ENCODE assay signal across 6 cellular contexts in genomic region chr7:141737118-141737835, GRCh38. TPM values are rescaled to one million over a fixed set of nuclear protein-coding genes. Genes with fewer than 3 reads are reported as not detected.
A peak's percentile ranks its signal among the peaks of the same experiment; 100 is the strongest.
DNase-seq lines count a peak whose midpoint lies in the region; ATAC-seq and TF ChIP-seq lines count a peak whose summit lies in the region.

No MANE protein-coding gene starts in this region.

- peak overlapping the region; percentile 88 for H2AFZ ChIP-seq in IMR-90 (replicated peaks; ENCODE audit: low read length, poor library complexity)

- H3K27ac ChIP-seq in IMR-90 (ENCODE audit: insufficient read depth, low read length) (peak overlapping the region; percentile 38), mesendoderm (ENCODE audit: low read depth, low read length) (no peak overlapping the region)

- peaks cover 40% of the 10 kb centered on the region for H3K4me1 Mint-ChIP-seq in activated naive CD8-positive, alpha-beta T cell (ENCODE audit: low read depth)

- H3K27me3 ChIP-seq in IMR-90 (ENCODE audit: control insufficient read depth, insufficient read depth, low read length): no peaks in the 10 kb centered on the region
- no peaks in the 10 kb centered on the region for H3K27me3 ChIP-seq in mesendoderm (ENCODE audit: insufficient read depth, low read length, poor library complexity)

- H3K9me3 ChIP-seq in IMR-90 (ENCODE audit: control insufficient read depth, insufficient read depth, low read length): no peaks in the 10 kb centered on the region

- POLR2A ChIA-PET in IMR-90 (lab: Charles Lee; ENCODE audit: unreplicated experiment): interaction anchor here (1.6 kb wide), 1 partner anchor 20 kb away, joined by 3 read pairs; no protein-coding TSS in a partner anchor

- H3K36me3 Mint-ChIP-seq in activated naive CD8-positive, alpha-beta T cell: peaks cover 12% of the 10 kb centered on the region

- H2AK5ac ChIP-seq in IMR-90 (ENCODE audit: low read depth, low read length) (no peak overlapping the region), mesendoderm (ENCODE audit: low read length) (no peak overlapping the region)

- TF ChIP-seq CTCF in IMR-90 (conservative IDR thresholded peaks at IDR 0.05; ENCODE audit: low read depth, low read length): no peak

- H2BK15ac ChIP-seq in IMR-90 (ENCODE audit: low read depth, low read length) (no peak overlapping the region), mesendoderm (replicated peaks; ENCODE audit: low read depth) (no peak overlapping the region)

- WGBS in IMR-90 (ENCODE audit: extremely low coverage in 2 of 2, insufficient read length in 1 of 2), 2 experiments: 90% methylated on average over 2 of the region's 11 CpGs; no CpG with 5 or more reads in 1 of the 2 experiments
- WGBS in mesendoderm (ENCODE audit: extremely low coverage, insufficient coverage, low lambda C conversion rate): no CpG with 5 or more reads among the region's 11 CpGs

- H3K18ac ChIP-seq in IMR-90 (ENCODE audit: low read depth, low read length): no peak overlapping the region
- no peak overlapping the region for H3K18ac ChIP-seq in mesendoderm (ENCODE audit: low read length)

- no peak for TF ChIP-seq RAD21 in IMR-90 (IDR thresholded peaks at IDR 0.05; ENCODE audit: low read length)

- H2BK120ac ChIP-seq in IMR-90 (ENCODE audit: low read depth, low read length) (peak overlapping the region; percentile 47; the same call in 1 of the 2 replicates), mesendoderm (ENCODE audit: low read depth, low read length) (no peak overlapping the region)

- no peaks in the 10 kb centered on the region for H3K27me3 Mint-ChIP-seq in activated naive CD8-positive, alpha-beta T cell

- H3K4me3 ChIP-seq in IMR-90 (ENCODE audit: insufficient read depth, low read depth, low read length): peak overlapping the region; percentile 53
- no peak overlapping the region for H3K4me3 ChIP-seq in mesendoderm (ENCODE audit: low read length)

- no peaks in the 10 kb centered on the region for H4K20me1 ChIP-seq in IMR-90 (ENCODE audit: insufficient read depth, low read length)

- H3K4me2 ChIP-seq in IMR-90 (ENCODE audit: low read depth, low read length): peak overlapping the region; percentile 48
- H3K4me2 ChIP-seq in mesendoderm (ENCODE audit: low read length): no peak overlapping the region

- H2BK5ac ChIP-seq in IMR-90 (ENCODE audit: low read depth, low read length, poor library complexity, severe bottlenecking) (peak overlapping the region; percentile 7), mesendoderm (ENCODE audit: low read length) (no peak overlapping the region)

- H4K8ac ChIP-seq in IMR-90 (ENCODE audit: low read depth in 2 of 2, low read length in 2 of 2) (peak overlapping the region; percentile 91 to 95), mesendoderm (ENCODE audit: low read depth, low read length) (peak overlapping the region; percentile 1)

- peaks cover 13 to 20% of the 10 kb centered on the region in 2 experiments; a peak in 3 of 4 replicates for H3K79me1 ChIP-seq in IMR-90 (ENCODE audit: low read depth in 1 of 2, low read length in 2 of 2)
- peaks cover 3% of the 10 kb centered on the region for H3K79me1 ChIP-seq in mesendoderm (ENCODE audit: low read length)

- CTCF ChIA-PET in IMR-90 (lab: Yijun Ruan, JAX): interaction anchor here (0.6 to 2.4 kb wide), 8 partner anchors 11 to 1069 kb away, joined by 3 to 7 read pairs (median 4); no protein-coding TSS in a partner anchor

- peak overlapping the region; percentile 95 for H3K27ac Mint-ChIP-seq in activated naive CD8-positive, alpha-beta T cell

- H3K36me3 ChIP-seq in IMR-90 (ENCODE audit: control insufficient read depth, insufficient read depth, low read length) (peaks cover 11% of the 10 kb centered on the region; the same call in 1 of the 2 replicates), mesendoderm (ENCODE audit: control insufficient read depth, insufficient read depth, low read length) (no peaks in the 10 kb centered on the region)

- dilution Hi-C loops in IMR-90 (cut with HindIII; ENCODE audit: low sequenced_read_pairs, unreplicated experiment): no loop called here

- peak overlapping the region; percentile 95 for H3K4me3 Mint-ChIP-seq in activated naive CD8-positive, alpha-beta T cell

- H3K14ac ChIP-seq in IMR-90 (replicated peaks; ENCODE audit: low read depth, low read length): peak overlapping the region; percentile 58

- intact Hi-C loops in IMR-90 (cut with micrococcal nuclease): loop anchor here (5.0 to 10.0 kb wide), 2 partner anchors 85 to 202 kb away; no protein-coding TSS in a partner anchor

- DNase-seq in A172 (ENCODE audit: low spot score) (peak; percentile 18), IMR-90 (no peak), mesendoderm (no peak), OCI-M2 (lab: John Stamatoyannopoulos, UW; ENCODE audit: unreplicated experiment) (no peak)

- peak overlapping the region; percentile 85 for H3K4ac ChIP-seq in IMR-90 (ENCODE audit: low read depth, low read length)
- H3K4ac ChIP-seq in mesendoderm (ENCODE audit: low read depth, low read length): peak overlapping the region; percentile 45

- H3K9ac ChIP-seq in IMR-90 (ENCODE audit: low read depth, low read length) (peak overlapping the region; percentile 60), mesendoderm (ENCODE audit: low read length) (peak overlapping the region; percentile 64)

- H3K56ac ChIP-seq in IMR-90 (ENCODE audit: extremely low read depth, insufficient read depth, low read length) (no peak overlapping the region), mesendoderm (ENCODE audit: low read length) (peak overlapping the region; percentile 82)

- no TSS peak for BruUV-seq in IMR-90 (replicated peaks; lab: Mats Ljungman, UMichigan)

- H2AK9ac ChIP-seq in IMR-90 (replicated peaks; ENCODE audit: low read depth, low read length, poor library complexity): no peak overlapping the region

- peaks cover 6% of the 10 kb centered on the region; the same call in 1 of the 2 replicates for H3K9me1 ChIP-seq in IMR-90 (ENCODE audit: insufficient read depth, low read length)

- no peak overlapping the region for H2BK20ac ChIP-seq in IMR-90 (ENCODE audit: low read depth, low read length)

- H3K4me1 ChIP-seq in IMR-90 (ENCODE audit: control insufficient read depth, insufficient read depth, low read length) (no peaks in the 10 kb centered on the region; the same call in 1 of the 2 replicates), mesendoderm (ENCODE audit: control insufficient read depth, low read depth, low read length) (peaks cover 3% of the 10 kb centered on the region)

- in situ Hi-C loops in IMR-90 (cut with MboI; ENCODE audit: low sequenced_read_pairs): no loop called here

- H3K23ac ChIP-seq in IMR-90 (ENCODE audit: low read depth, low read length) (no peak overlapping the region), mesendoderm (ENCODE audit: low read length) (no peak overlapping the region)

- ATAC-seq in IMR-90 (ENCODE audit: low read depth) (no peak), GM21723 (IDR thresholded peaks at IDR 0.05; ENCODE audit: unreplicated experiment) (no peak)

- no peaks in the 10 kb centered on the region for H3K9me3 Mint-ChIP-seq in activated naive CD8-positive, alpha-beta T cell (ENCODE audit: low read depth)

- peaks cover 27% of the 10 kb centered on the region for H3K79me2 ChIP-seq in mesendoderm (ENCODE audit: control insufficient read depth, insufficient read depth, low read length)

- peak overlapping the region; percentile 98 for H4K5ac ChIP-seq in IMR-90 (ENCODE audit: low read depth, low read length)
- H4K5ac ChIP-seq in mesendoderm (ENCODE audit: low read length): no peak overlapping the region

- no peak for TF ChIP-seq POLR2A in IMR-90 (IDR thresholded peaks at IDR 0.05; ENCODE audit: low read depth, low read length)

- H4K91ac ChIP-seq in IMR-90 (ENCODE audit: insufficient read depth, low read depth, low read length): peak overlapping the region; percentile 10; the same call in 1 of the 2 replicates

TF ChIP-seq in IMR-90, 13 proteins besides CTCF, POLR2A, EP300 and RAD21 (continues in another document):
- peak; percentile 79 for TF ChIP-seq CEBPB (IDR thresholded peaks at IDR 0.05; ENCODE audit: low read depth, low read length)

RNA-seq across cellular contexts. Expression of gene SSBP1, which starts 0.9 kb away (rescaled TPM):
- total RNA-seq in A172 (2014; rRNA removed; shearing (Covaris generic)): 380 and 429 TPM in 2 replicates
- total RNA-seq in IMR-90 (2012; rRNA removed): 204 and 234 TPM in 2 replicates
- 138 and 158 TPM in 2 replicates for polyA plus RNA-seq in IMR-90 (2012; rRNA removed)
- polyA plus RNA-seq in IMR-90 (2012; cell fraction: cytosol; rRNA removed): 39.8 and 68.2 TPM in 2 replicates
- 10.9 and 68.5 TPM in 2 replicates for polyA plus RNA-seq in IMR-90 (2012; cell fraction: nucleus; rRNA removed; ENCODE audit: low replicate concordance)
- polyA plus RNA-seq in mesendoderm (2013, experiment 1 of 2): 638 TPM
- 630 TPM for polyA plus RNA-seq in mesendoderm (2013, experiment 2 of 2)

RNA-seq across cellular contexts. Expression of gene TAS2R3, which starts 26.6 kb away (rescaled TPM):
- total RNA-seq in A172 (2014; rRNA removed; shearing (Covaris generic)): not detected in 2 replicates
- 0.28 and 0.72 TPM in 2 replicates for total RNA-seq in IMR-90 (2012; rRNA removed)
- polyA plus RNA-seq in IMR-90 (2012; rRNA removed): not detected in 2 replicates
- polyA plus RNA-seq in IMR-90 (2012; cell fraction: cytosol; rRNA removed): not detected in 2 replicates
- polyA plus RNA-seq in IMR-90 (2012; cell fraction: nucleus; rRNA removed; ENCODE audit: low replicate concordance): 0.18 TPM in 1 of 2 replicates, not detected in the other
- not detected for polyA plus RNA-seq in mesendoderm (2013, experiment 1 of 2)
- not detected for polyA plus RNA-seq in mesendoderm (2013, experiment 2 of 2)

RNA-seq across cellular contexts. Expression of gene WEE2, which starts 29.1 kb away (rescaled TPM):
- total RNA-seq in A172 (2014; rRNA removed; shearing (Covaris generic)): 0.05 TPM in 1 of 2 replicates, not detected in the other
- not detected in 2 replicates for total RNA-seq in IMR-90 (2012; rRNA removed)
- not detected in 2 replicates for polyA plus RNA-seq in IMR-90 (2012; rRNA removed)
- not detected in 2 replicates for polyA plus RNA-seq in IMR-90 (2012; cell fraction: cytosol; rRNA removed)
- polyA plus RNA-seq in IMR-90 (2012; cell fraction: nucleus; rRNA removed; ENCODE audit: low replicate concordance): not detected in 2 replicates
- polyA plus RNA-seq in mesendoderm (2013, experiment 1 of 2): not detected
- polyA plus RNA-seq in mesendoderm (2013, experiment 2 of 2): not detected

RNA-seq across cellular contexts. Expression of gene DENND11, which starts 35.3 kb away (rescaled TPM):
- 7.5 and 8.7 TPM in 2 replicates for total RNA-seq in A172 (2014; rRNA removed; shearing (Covaris generic))
- total RNA-seq in IMR-90 (2012; rRNA removed): 5.0 TPM in 2 replicates
- 2.2 and 2.9 TPM in 2 replicates for polyA plus RNA-seq in IMR-90 (2012; rRNA removed)
- 0.75 and 1.2 TPM in 2 replicates for polyA plus RNA-seq in IMR-90 (2012; cell fraction: cytosol; rRNA removed)
- polyA plus RNA-seq in IMR-90 (2012; cell fraction: nucleus; rRNA removed; ENCODE audit: low replicate concordance): 3.0 and 9.9 TPM in 2 replicates
- 11.1 TPM for polyA plus RNA-seq in mesendoderm (2013, experiment 1 of 2)
- polyA plus RNA-seq in mesendoderm (2013, experiment 2 of 2): 10.9 TPM

RNA-seq across cellular contexts. Expression of gene TAS2R4, which starts 39.2 kb away (rescaled TPM):
- 0.07 and 0.88 TPM in 2 replicates for total RNA-seq in A172 (2014; rRNA removed; shearing (Covaris generic))
- 0.18 and 0.28 TPM in 2 replicates for total RNA-seq in IMR-90 (2012; rRNA removed)
- polyA plus RNA-seq in IMR-90 (2012; rRNA removed): 0.09 and 0.14 TPM in 2 replicates
- 0.02 TPM in 1 of 2 replicates, not detected in the other for polyA plus RNA-seq in IMR-90 (2012; cell fraction: cytosol; rRNA removed)
- 0.09 and 0.56 TPM in 2 replicates for polyA plus RNA-seq in IMR-90 (2012; cell fraction: nucleus; rRNA removed; ENCODE audit: low replicate concordance)
- polyA plus RNA-seq in mesendoderm (2013, experiment 1 of 2): 0.06 TPM
- 0.10 TPM for polyA plus RNA-seq in mesendoderm (2013, experiment 2 of 2)
